In genomic region chr6:43021270-43022047, GRCh38 we compare ENCODE assay signal across 1 cellular context.
TF ChIP-seq lines count a peak whose summit lies in the region.

RRP36 (plus strand) TSS chr6:43021623; CDS start chr6:43021655, 32 bp downstream.

TF ChIP-seq in HepG2, 621 proteins besides CTCF, POLR2A, EP300 and RAD21 (continued from another document and continues in another):
- no peak for TF ChIP-seq ELK4 (CRISPR knock-in tag; IDR thresholded peaks at IDR 0.05; ENCODE audit: borderline replicate concordance)
- TF ChIP-seq NFE2L2 (IDR thresholded peaks at IDR 0.05; ENCODE audit: low read length) = no peak
- TF ChIP-seq ZNF770 (CRISPR knock-in tag; IDR thresholded peaks at IDR 0.05) = no peak; the same call in 1 of the 2 replicates
- no peak for TF ChIP-seq ZNF24 (IDR thresholded peaks at IDR 0.05)
- no peak for TF ChIP-seq ZNF597 (CRISPR knock-in tag; IDR thresholded peaks at IDR 0.05)
- 0 out of 2 replicates have a peak, but pooled peaks have one; percentile 59 for TF ChIP-seq PAX8 (CRISPR knock-in tag; IDR thresholded peaks at IDR 0.05; ENCODE audit: borderline replicate concordance)
- TF ChIP-seq GPBP1L1 (CRISPR knock-in tag; IDR thresholded peaks at IDR 0.05) = no peak
- peak; percentile 38; the same call in 1 of the 2 replicates for TF ChIP-seq IRF9 (CRISPR knock-in tag; IDR thresholded peaks at IDR 0.05; ENCODE audit: borderline replicate concordance)
- 0 out of 2 replicates have a peak, but pooled peaks have one; percentile 72 for TF ChIP-seq ISX (CRISPR knock-in tag; conservative IDR thresholded peaks at IDR 0.05)
- TF ChIP-seq SNRNP70 (IDR thresholded peaks at IDR 0.05; ENCODE audit: low read depth, low read length) = no peak
- no peak for TF ChIP-seq FLYWCH1 (CRISPR knock-in tag; IDR thresholded peaks at IDR 0.05)
- TF ChIP-seq KLF15 (CRISPR knock-in tag; IDR thresholded peaks at IDR 0.05; ENCODE audit: borderline replicate concordance) = peak; percentile 54; the same call in 1 of the 2 replicates
- TF ChIP-seq NR0B2 (CRISPR knock-in tag; IDR thresholded peaks at IDR 0.05) = peak; percentile 46; the same call in 1 of the 2 replicates
- no peak; the same call in 1 of the 2 replicates for TF ChIP-seq ZNF331 (CRISPR knock-in tag; IDR thresholded peaks at IDR 0.05)
- TF ChIP-seq KDM5A (IDR thresholded peaks at IDR 0.05; ENCODE audit: borderline replicate concordance, low read length) = no peak; the same call in none of the 2 replicates
- peak; percentile 63; the same call in 1 of the 2 replicates for TF ChIP-seq TGIF2 (CRISPR knock-in tag; IDR thresholded peaks at IDR 0.05)
- TF ChIP-seq MYPOP (CRISPR knock-in tag; IDR thresholded peaks at IDR 0.05) = peak; percentile 42; the same call in 1 of the 2 replicates
- TF ChIP-seq RFX1 (IDR thresholded peaks at IDR 0.05) = no peak
- TF ChIP-seq ZSCAN12 (CRISPR knock-in tag; IDR thresholded peaks at IDR 0.05) = peak; percentile 53
- no peak for TF ChIP-seq SIN3B (IDR thresholded peaks at IDR 0.05; ENCODE audit: low read length)
- TF ChIP-seq SIX1 (CRISPR knock-in tag; IDR thresholded peaks at IDR 0.05; ENCODE audit: borderline replicate concordance) = no peak
- TF ChIP-seq ZIK1 (CRISPR knock-in tag; IDR thresholded peaks at IDR 0.05; ENCODE audit: borderline replicate concordance, low read depth) = no peak
- no peak for TF ChIP-seq ZNF569 (CRISPR knock-in tag; IDR thresholded peaks at IDR 0.05; ENCODE audit: borderline replicate concordance)
- TF ChIP-seq ZNF33B (CRISPR knock-in tag; IDR thresholded peaks at IDR 0.05) = peak; percentile 84; the same call in 1 of the 2 replicates
- TF ChIP-seq ZSCAN30 (CRISPR knock-in tag; IDR thresholded peaks at IDR 0.05) = no peak
- no peak for TF ChIP-seq ZNF792 (CRISPR knock-in tag; IDR thresholded peaks at IDR 0.05)
- no peak for TF ChIP-seq SUZ12 (IDR thresholded peaks at IDR 0.05; ENCODE audit: low read depth, low read length)
- TF ChIP-seq ZBTB25 (CRISPR knock-in tag; IDR thresholded peaks at IDR 0.05) = peak; percentile 86
- TF ChIP-seq ZNF841 (CRISPR knock-in tag; IDR thresholded peaks at IDR 0.05; ENCODE audit: borderline replicate concordance) = no peak
- no peak for TF ChIP-seq RFX3 (CRISPR knock-in tag; IDR thresholded peaks at IDR 0.05)
- peak; percentile 56 for TF ChIP-seq PRDM15 (CRISPR knock-in tag; IDR thresholded peaks at IDR 0.05)
- TF ChIP-seq NR3C1 (CRISPR knock-in tag; IDR thresholded peaks at IDR 0.05) = no peak
- TF ChIP-seq FOXK1 (CRISPR knock-in tag; IDR thresholded peaks at IDR 0.05; ENCODE audit: borderline replicate concordance, low read depth) = 0 out of 2 replicates have a peak, but pooled peaks have one; percentile 45
- TF ChIP-seq SAP130 (CRISPR knock-in tag; IDR thresholded peaks at IDR 0.05; ENCODE audit: low read depth) = peak; percentile 90
- TF ChIP-seq FOXM1 (CRISPR knock-in tag; IDR thresholded peaks at IDR 0.05) = no peak
- 0 out of 2 replicates have a peak, but pooled peaks have one; percentile 26 for TF ChIP-seq ZNF570 (CRISPR knock-in tag; IDR thresholded peaks at IDR 0.05; ENCODE audit: borderline replicate concordance)
- TF ChIP-seq NFYB (CRISPR knock-in tag; IDR thresholded peaks at IDR 0.05) = peak; percentile 44
- no peak for TF ChIP-seq ZBTB21 (CRISPR knock-in tag; IDR thresholded peaks at IDR 0.05)
- no peak for TF ChIP-seq MAFG (CRISPR knock-in tag; IDR thresholded peaks at IDR 0.05)
- TF ChIP-seq ATAD3A (CRISPR knock-in tag; IDR thresholded peaks at IDR 0.05) = no peak
- TF ChIP-seq POGZ (CRISPR knock-in tag; IDR thresholded peaks at IDR 0.05) = no peak
- no peak; the same call in 1 of the 2 replicates for TF ChIP-seq ZNF790 (CRISPR knock-in tag; IDR thresholded peaks at IDR 0.05; ENCODE audit: borderline replicate concordance)
- TF ChIP-seq NONO (IDR thresholded peaks at IDR 0.05) = no peak
- peak; percentile 82; the same call in 1 of the 2 replicates for TF ChIP-seq NONO (CRISPR knock-in tag; conservative IDR thresholded peaks at IDR 0.05)
- peak; percentile 67 for TF ChIP-seq MED8 (CRISPR knock-in tag; IDR thresholded peaks at IDR 0.05; ENCODE audit: insufficient replicate concordance)
- 0 out of 2 replicates have a peak, but pooled peaks have one; percentile 49 for TF ChIP-seq ZNF589 (CRISPR knock-in tag; conservative IDR thresholded peaks at IDR 0.05)
- no peak for TF ChIP-seq CSRNP2 (CRISPR knock-in tag; conservative IDR thresholded peaks at IDR 0.05; ENCODE audit: low read depth)
- TF ChIP-seq ZBTB8A (CRISPR knock-in tag; IDR thresholded peaks at IDR 0.05; ENCODE audit: borderline replicate concordance, low read depth) = no peak
- TF ChIP-seq FUBP1 (CRISPR knock-in tag; IDR thresholded peaks at IDR 0.05; ENCODE audit: borderline replicate concordance) = no peak
